Comparison of ENCODE assay signal across 11 cellular contexts in genomic region chr15:77702211-77702957, GRCh38.
DNase-seq lines count a peak whose midpoint lies in the region; ATAC-seq and TF ChIP-seq lines count a peak whose summit lies in the region.
"Had no signal": no experiment of that assay in that cellular context is flagged by ENCODE, and none has a peak within 500 bp of the region (broad histone marks: within the 10 kb centered on the region; RNA-seq: fewer than 3 reads in every experiment).

No MANE protein-coding gene starts in this region.

- TF ChIP-seq CTCF in choroid plexus epithelial cell (conservative IDR thresholded peaks at IDR 0.05; ENCODE audit: low read depth, low read length) (no peak), osteoblast (IDR thresholded peaks at IDR 0.05; ENCODE audit: extremely low read depth, low read depth, low read length) (no peak)

- no peaks in the 10 kb centered on the region for H3K79me2 ChIP-seq in osteoblast (ENCODE audit: insufficient read depth, low read length)

- peaks cover 2% of the 10 kb centered on the region for H3K27me3 ChIP-seq in osteoblast (ENCODE audit: insufficient read depth, low read length)

- H3K4me1 ChIP-seq in osteoblast (ENCODE audit: insufficient read depth, low read length): no peaks in the 10 kb centered on the region
- H3K4me1 ChIP-seq: heart left ventricle, spleen had no signal

- H3K4me2 ChIP-seq in osteoblast (ENCODE audit: insufficient read depth, low read length): no peak overlapping the region

- no peak overlapping the region for H2AFZ ChIP-seq in osteoblast (ENCODE audit: low read length)

- no peaks in the 10 kb centered on the region for H3K9me3 ChIP-seq in osteoblast (ENCODE audit: low read depth, low read length)
- H3K9me3 ChIP-seq: heart left ventricle, spleen had no signal

- peaks cover 2% of the 10 kb centered on the region for H4K20me1 ChIP-seq in osteoblast (ENCODE audit: insufficient read depth, low read length)

- H3K4me3 ChIP-seq in choroid plexus epithelial cell (ENCODE audit: low read depth, low read length) (no peak overlapping the region), osteoblast (ENCODE audit: insufficient read depth, low read length) (no peak overlapping the region)
- H3K4me3 ChIP-seq: heart left ventricle, spleen had no signal

- ATAC-seq in HG03432 (IDR thresholded peaks at IDR 0.05; ENCODE audit: unreplicated experiment) (no peak), HG03175 (IDR thresholded peaks at IDR 0.05; ENCODE audit: unreplicated experiment) (no peak), GM19351 (IDR thresholded peaks at IDR 0.05; ENCODE audit: unreplicated experiment) (no peak)

- H3K27ac ChIP-seq in osteoblast (ENCODE audit: low read depth, low read length): no peak overlapping the region
- H3K27ac ChIP-seq: heart left ventricle, spleen had no signal

- DNase-seq in DMS53 (lab: John Stamatoyannopoulos, UW): peak; percentile 12
- no peak for DNase-seq in DMS53 treated with DMSO at 0.1 percent for 48 hours (lab: John Stamatoyannopoulos, UW; ENCODE audit: unreplicated experiment)
- peak; percentile 37 for DNase-seq in NCI-H82 (lab: John Stamatoyannopoulos, UW)
- DNase-seq in choroid plexus epithelial cell (ENCODE audit: low read depth): peak; percentile 47
- DNase-seq in osteoblast (ENCODE audit: insufficient read length, low spot score, missing footprints): peak; percentile 77
- DNase-seq: 8988T, spleen had no signal

- H3K36me3 ChIP-seq in osteoblast (ENCODE audit: insufficient read depth, low read length): no peaks in the 10 kb centered on the region
- H3K36me3 ChIP-seq: heart left ventricle, spleen had no signal
